In the genomic region with DNA sequence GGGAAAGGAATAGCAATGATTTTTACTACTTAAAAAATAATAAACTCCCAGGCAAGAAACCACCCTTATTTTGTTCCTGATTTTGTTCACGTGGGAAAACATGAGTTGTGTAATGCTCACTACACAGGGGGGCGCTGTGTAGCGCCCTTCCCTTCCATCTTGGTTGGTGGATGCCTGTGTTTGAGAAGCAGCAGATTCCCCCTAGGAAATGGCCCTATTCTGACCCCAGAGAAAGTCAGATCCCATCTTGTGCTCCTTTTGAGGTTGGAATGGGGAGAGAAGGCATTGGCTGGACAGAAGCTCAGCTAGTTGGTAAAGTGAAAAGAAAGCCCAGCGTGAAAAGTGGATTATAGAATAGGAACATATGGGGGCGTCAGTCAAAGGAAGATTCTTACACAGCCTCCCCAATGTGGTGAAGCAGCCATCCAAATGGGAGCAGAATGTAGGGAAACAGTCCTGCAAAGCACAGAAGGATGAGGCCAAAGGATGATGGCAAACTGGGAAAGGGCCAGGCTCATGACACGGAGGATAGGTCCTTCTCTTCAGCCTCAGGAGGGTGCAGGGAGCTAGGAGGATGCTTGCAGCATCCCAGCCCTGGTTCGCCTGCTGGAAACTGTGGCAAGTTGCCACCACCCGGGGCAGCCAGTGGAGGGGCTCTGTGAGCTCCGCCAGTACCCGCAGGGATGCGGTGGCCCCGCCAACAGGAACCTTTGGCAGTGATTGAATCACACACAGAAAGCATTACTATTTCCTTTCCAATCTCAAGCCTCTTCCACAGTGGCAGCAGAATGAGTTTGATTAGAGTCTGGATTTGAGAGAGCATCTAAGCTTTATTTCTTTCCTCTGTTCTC, we compare ENCODE assay signal across 12 cellular contexts.
DNase-seq lines count a peak whose midpoint lies in the region; ATAC-seq and TF ChIP-seq lines count a peak whose summit lies in the region.
"Had no signal": no experiment of that assay in that cellular context is flagged by ENCODE, and none has a peak within 500 bp of the region (broad histone marks: within the 10 kb centered on the region; RNA-seq: fewer than 3 reads in every experiment).

No MANE protein-coding gene starts in this region.

- H2BK120ac ChIP-seq in H9 (ENCODE audit: low read depth, low read length, poor library complexity, severe bottlenecking) = no peak overlapping the region

- no peak overlapping the region for H2AFZ ChIP-seq in H9 (ENCODE audit: low read length)

- WGBS in H9 (ENCODE audit: extremely low coverage, insufficient read length, low lambda C conversion rate) = no CpG with 5 or more reads among the region's 12 CpGs

- no peak overlapping the region for H3K4me2 ChIP-seq in H9 (ENCODE audit: insufficient read depth, insufficient read length, low read length)

- no peak overlapping the region; a peak in 2 of 7 replicates for H3K27ac Mint-ChIP-seq in H9
- H3K27ac Mint-ChIP-seq in T-helper 17 cell = peak overlapping the region; percentile 12
- H3K27ac Mint-ChIP-seq in activated T-helper 17 cell treated with anti-CD3 and anti-CD28 coated beads, Interleukin-2, amount 50 U/mL, for 72 hours = no peak overlapping the region
- H3K27ac Mint-ChIP-seq in activated naive CD8-positive, alpha-beta T cell treated with anti-CD3 and anti-CD28 coated beads, Interleukin-2, amount 50 U/mL, for 24 hours = no peak overlapping the region
- H3K27ac Mint-ChIP-seq in activated CD4-positive, alpha-beta T cell treated with anti-CD3 and anti-CD28 coated beads, Interleukin-2, amount 10 ng/mL, durations not matched to agents 24 days and 14 days = no peak overlapping the region
- H3K27ac Mint-ChIP-seq: stimulated activated naive CD8-positive, alpha-beta T cell treated with anti-CD3 and anti-CD28 coated beads, Interleukin-15, amount 100 ng/mL, for 72 hours; T-helper 1 cell treated with Interleukin-12 subunit alpha and Interleukin-12 subunit beta and Interleukin-4 antibody, amounts not matched to agents 30 μg/mL and 1 μg/mL, for 36 hours had no signal

- no peak overlapping the region for H3K56ac ChIP-seq in H9 (ENCODE audit: insufficient read length, low read depth, low read length)

- H3K27me3 Mint-ChIP-seq in H9 (ENCODE audit: low read depth) (peaks cover 11% of the 10 kb centered on the region), T-helper 17 cell (peaks cover 20% of the 10 kb centered on the region)
- H3K27me3 Mint-ChIP-seq in activated T-helper 17 cell treated with anti-CD3 and anti-CD28 coated beads, Interleukin-2, amount 50 U/mL, for 72 hours = peaks cover 14% of the 10 kb centered on the region
- H3K27me3 Mint-ChIP-seq in activated naive CD8-positive, alpha-beta T cell treated with anti-CD3 and anti-CD28 coated beads, Interleukin-2, amount 50 U/mL, for 24 hours = peaks cover 3% of the 10 kb centered on the region
- H3K27me3 Mint-ChIP-seq in activated CD4-positive, alpha-beta T cell treated with anti-CD3 and anti-CD28 coated beads, Interleukin-2, amount 10 ng/mL, durations not matched to agents 24 days and 14 days = no peaks in the 10 kb centered on the region
- H3K27me3 Mint-ChIP-seq: stimulated activated naive CD8-positive, alpha-beta T cell treated with anti-CD3 and anti-CD28 coated beads, Interleukin-15, amount 100 ng/mL, for 72 hours had no signal

- no peak overlapping the region for H4K5ac ChIP-seq in H9 (ENCODE audit: insufficient read length, low read depth, low read length)

- H4K20me1 ChIP-seq in H9 (ENCODE audit: control insufficient read depth, insufficient read depth, insufficient read length) = no peaks in the 10 kb centered on the region

- no peak overlapping the region for H3K23ac ChIP-seq in H9 (ENCODE audit: insufficient read length, low read depth, low read length)

- peaks cover 0 to 3% (median 0%) of the 10 kb centered on the region in 3 experiments; a peak in 1 of 7 replicates for H3K36me3 Mint-ChIP-seq in H9 (ENCODE audit: insufficient read depth in 1 of 3, low read depth in 3 of 3)
- H3K36me3 Mint-ChIP-seq in T-helper 17 cell (ENCODE audit: low read depth) = peaks cover 2% of the 10 kb centered on the region
- H3K36me3 Mint-ChIP-seq in activated T-helper 17 cell treated with anti-CD3 and anti-CD28 coated beads, Interleukin-2, amount 50 U/mL, for 72 hours (ENCODE audit: low read depth) = no peaks in the 10 kb centered on the region
- no peaks in the 10 kb centered on the region for H3K36me3 Mint-ChIP-seq in activated naive CD8-positive, alpha-beta T cell treated with anti-CD3 and anti-CD28 coated beads, Interleukin-2, amount 50 U/mL, for 24 hours (ENCODE audit: low read depth)
- no peaks in the 10 kb centered on the region for H3K36me3 Mint-ChIP-seq in activated CD4-positive, alpha-beta T cell treated with anti-CD3 and anti-CD28 coated beads, Interleukin-2, amount 10 ng/mL, durations not matched to agents 24 days and 14 days (ENCODE audit: low read depth)

- H3K23me2 ChIP-seq in H9 (ENCODE audit: insufficient read length, low read depth, low read length, poor library complexity, severe bottlenecking) = no peaks in the 10 kb centered on the region

- H3K9me3 Mint-ChIP-seq in H9 = no peaks in the 10 kb centered on the region
- H3K9me3 Mint-ChIP-seq in activated T-helper 17 cell treated with anti-CD3 and anti-CD28 coated beads, Interleukin-2, amount 50 U/mL, for 72 hours = peaks cover 4% of the 10 kb centered on the region
- H3K9me3 Mint-ChIP-seq in activated naive CD8-positive, alpha-beta T cell treated with anti-CD3 and anti-CD28 coated beads, Interleukin-2, amount 50 U/mL, for 24 hours = peaks cover 6% of the 10 kb centered on the region
- H3K9me3 Mint-ChIP-seq in activated CD4-positive, alpha-beta T cell treated with anti-CD3 and anti-CD28 coated beads, Interleukin-2, amount 10 ng/mL, durations not matched to agents 24 days and 14 days = no peaks in the 10 kb centered on the region
- H3K9me3 Mint-ChIP-seq: T-helper 1 cell treated with Interleukin-12 subunit alpha and Interleukin-12 subunit beta and Interleukin-4 antibody, amounts not matched to agents 30 μg/mL and 1 μg/mL, for 36 hours had no signal

- no peak overlapping the region for H2BK15ac ChIP-seq in H9 (ENCODE audit: low read depth, low read length)

- peaks cover 2 to 4% of the 10 kb centered on the region in 2 experiments; a peak in 2 of 4 replicates for H3K4me1 Mint-ChIP-seq in H9
- H3K4me1 Mint-ChIP-seq in T-helper 17 cell = no peaks in the 10 kb centered on the region
- no peaks in the 10 kb centered on the region for H3K4me1 Mint-ChIP-seq in activated T-helper 17 cell treated with anti-CD3 and anti-CD28 coated beads, Interleukin-2, amount 50 U/mL, for 72 hours
- H3K4me1 Mint-ChIP-seq in activated naive CD8-positive, alpha-beta T cell treated with anti-CD3 and anti-CD28 coated beads, Interleukin-2, amount 50 U/mL, for 24 hours = no peaks in the 10 kb centered on the region
- H3K4me1 Mint-ChIP-seq in activated CD4-positive, alpha-beta T cell treated with anti-CD3 and anti-CD28 coated beads, Interleukin-2, amount 10 ng/mL, durations not matched to agents 24 days and 14 days = no peaks in the 10 kb centered on the region
- H3K4me1 Mint-ChIP-seq: stimulated activated naive CD8-positive, alpha-beta T cell treated with anti-CD3 and anti-CD28 coated beads, Interleukin-15, amount 100 ng/mL, for 72 hours had no signal

- H3K14ac ChIP-seq in H9 (ENCODE audit: insufficient read depth, low read length) = no peak overlapping the region

- no peak overlapping the region for H3K9ac ChIP-seq in H9 (ENCODE audit: extremely low read depth, insufficient read length, low read length)

- H4K8ac ChIP-seq in H9 (replicated peaks; ENCODE audit: insufficient read length, low read depth, low read length) = no peak overlapping the region

- H3K4ac ChIP-seq in H9 (ENCODE audit: low read depth, low read length) = no peak overlapping the region

- H3K27ac ChIP-seq in H9 (ENCODE audit: insufficient read length, low read depth, low read length) = no peak overlapping the region
- H3K27ac ChIP-seq: adrenal gland, epithelial cell of prostate had no signal

- H2BK20ac ChIP-seq in H9 (ENCODE audit: low read depth, low read length, poor library complexity, severe bottlenecking) = no peak overlapping the region

- peak; percentile 75 for TF ChIP-seq CTCF in H9 (conservative IDR thresholded peaks at IDR 0.05)

- H3K79me1 ChIP-seq in H9 (ENCODE audit: insufficient read depth, low read depth, low read length, poor library complexity, severe bottlenecking) = no peaks in the 10 kb centered on the region

- no peak overlapping the region for H4K91ac ChIP-seq in H9 (ENCODE audit: insufficient read length, low read depth, low read length)

- DNase-seq in C1 segment of cervical spinal cord (lab: John Stamatoyannopoulos, UW) (peak in 9 of 14 donors; percentile 6 to 98 (median 39)), H9 (peak; percentile 46), T-helper 17 cell (no peak), hippocampal formation (lab: John Stamatoyannopoulos, UW) (peak; percentile 25 to 53)
- no peak for DNase-seq in activated naive CD8-positive, alpha-beta T cell treated with anti-CD3 and anti-CD28 coated beads, Interleukin-2, amount 50 U/mL, for 24 hours
- no peak for DNase-seq in activated CD4-positive, alpha-beta T cell treated with anti-CD3 and anti-CD28 coated beads, Interleukin-2, amount 10 ng/mL, durations not matched to agents 24 days and 14 days
- DNase-seq: adrenal gland; stimulated activated naive CD8-positive, alpha-beta T cell treated with anti-CD3 and anti-CD28 coated beads, Interleukin-15, amount 100 ng/mL, for 72 hours had no signal

- H3K4me1 ChIP-seq in H9 (ENCODE audit: insufficient read depth, low read length) = no peaks in the 10 kb centered on the region; the same call in 1 of the 2 replicates
- H3K4me1 ChIP-seq: adrenal gland had no signal

- H2AK5ac ChIP-seq in H9 (ENCODE audit: insufficient read length, low read length) = no peak overlapping the region

- intact Hi-C loops in activated CD4-positive, alpha-beta T cell treated with anti-CD3 and anti-CD28 coated beads, Interleukin-2, amount 10 ng/mL, durations not matched to agents 24 days and 14 days (cut with micrococcal nuclease) = no loop called here

- ATAC-seq in T-helper 17 cell = no peak
- ATAC-seq in activated T-helper 17 cell treated with anti-CD3 and anti-CD28 coated beads, Interleukin-2, amount 50 U/mL, for 72 hours (replicated peaks) = no peak
- ATAC-seq in activated naive CD8-positive, alpha-beta T cell treated with anti-CD3 and anti-CD28 coated beads, Interleukin-2, amount 50 U/mL, for 24 hours = no peak
- no peak for ATAC-seq in GM18511 (IDR thresholded peaks at IDR 0.05; ENCODE audit: unreplicated experiment)
- ATAC-seq: stimulated activated naive CD8-positive, alpha-beta T cell treated with anti-CD3 and anti-CD28 coated beads, Interleukin-15, amount 100 ng/mL, for 72 hours had no signal

- H3T11ph ChIP-seq in H9 (ENCODE audit: low read length) = no peak overlapping the region

- no peaks in the 10 kb centered on the region for H3K27me3 ChIP-seq in H9 (ENCODE audit: insufficient read depth, low read length)
- H3K27me3 ChIP-seq: adrenal gland had no signal

- no peak overlapping the region for H2BK12ac ChIP-seq in H9 (ENCODE audit: insufficient read length, low read depth, low read length)

- H3K4me3 Mint-ChIP-seq in H9 = no peak overlapping the region
- H3K4me3 Mint-ChIP-seq in T-helper 17 cell = no peak overlapping the region
- no peak overlapping the region for H3K4me3 Mint-ChIP-seq in activated T-helper 17 cell treated with anti-CD3 and anti-CD28 coated beads, Interleukin-2, amount 50 U/mL, for 72 hours
- H3K4me3 Mint-ChIP-seq in activated naive CD8-positive, alpha-beta T cell treated with anti-CD3 and anti-CD28 coated beads, Interleukin-2, amount 50 U/mL, for 24 hours = no peak overlapping the region
- no peak overlapping the region for H3K4me3 Mint-ChIP-seq in activated CD4-positive, alpha-beta T cell treated with anti-CD3 and anti-CD28 coated beads, Interleukin-2, amount 10 ng/mL, durations not matched to agents 24 days and 14 days
- H3K4me3 Mint-ChIP-seq: stimulated activated naive CD8-positive, alpha-beta T cell treated with anti-CD3 and anti-CD28 coated beads, Interleukin-15, amount 100 ng/mL, for 72 hours; T-helper 1 cell treated with Interleukin-12 subunit alpha and Interleukin-12 subunit beta and Interleukin-4 antibody, amounts not matched to agents 30 μg/mL and 1 μg/mL, for 36 hours had no signal

- no peak overlapping the region for H3K18ac ChIP-seq in H9 (ENCODE audit: insufficient read length, low read depth, low read length)

- H2BK5ac ChIP-seq in H9 (ENCODE audit: insufficient read length, low read length) = no peak overlapping the region

- H3K79me2 ChIP-seq in H9 (ENCODE audit: insufficient read depth, low read length) = no peaks in the 10 kb centered on the region

- no peaks in the 10 kb centered on the region for H3K9me3 ChIP-seq in H9 (ENCODE audit: control insufficient read depth, low read depth, low read length)
- H3K9me3 ChIP-seq in T-helper 17 cell (ENCODE audit: control insufficient read depth, low read length, poor library complexity, severe bottlenecking) = no peaks in the 10 kb centered on the region
- H3K9me3 ChIP-seq: adrenal gland had no signal

Comparison
In these comparisons a context has a peak if more than half of its experiments do, and no peak if none do; other contexts are left out.
1. DNase-seq: peak in C1 segment of cervical spinal cord (9 of 14), H9 (single experiment) and hippocampal formation (2 of 2); none in T-helper 17 cell (0 of 3), activated naive CD8-positive, alpha-beta T cell treated with anti-CD3 and anti-CD28 coated beads, Interleukin-2, amount 50 U/mL, for 24 hours (single experiment) and activated CD4-positive, alpha-beta T cell treated with anti-CD3 and anti-CD28 coated beads, Interleukin-2, amount 10 ng/mL, durations not matched to agents 24 days and 14 days (single experiment).